In genomic region chr17:8745586-8746500, GRCh38 we compare ENCODE assay signal across 8 cellular contexts. TPM values are rescaled to one million over a fixed set of nuclear protein-coding genes. Genes with fewer than 3 reads are reported as not detected.
DNase-seq lines count a peak whose midpoint lies in the region; ATAC-seq and TF ChIP-seq lines count a peak whose summit lies in the region.

No MANE protein-coding gene starts in this region.

- H4K20me1 ChIP-seq in mammary epithelial cell (ENCODE audit: insufficient read depth, low read length), result no peaks in the 10 kb centered on the region

- CTCF ChIA-PET in AG04450 (lab: Charles Lee), result interaction anchor here (0.6 to 2.5 kb wide), 50 partner anchors 9 to 362 kb away, joined by 3 to 29 read pairs (median 4); no protein-coding TSS in a partner anchor
- CTCF ChIA-PET in mammary epithelial cell (lab: Charles Lee; ENCODE audit: low non-redundant PET), result interaction anchor here (0.6 to 1.0 kb wide), 5 partner anchors 14 to 336 kb away, joined by 3 to 9 read pairs (median 5); no protein-coding TSS in a partner anchor

- dilution Hi-C loops in mammary epithelial cell (cut with HindIII; ENCODE audit: low sequenced_read_pairs), result no loop called here

- in situ Hi-C loops in mammary epithelial cell (cut with MboI; ENCODE audit: low sequenced_read_pairs in 2 of 2), result loop anchor here (25.0 kb wide), 2 partner anchors 359 to 684 kb away; partner anchors contain the start of genes KRABD2 (in 1 of the 2), RNF222 (in 1 of the 2) and RPL26 (in 1 of the 2)

- H3K27me3 ChIP-seq in AG04450 (ENCODE audit: control insufficient read depth, insufficient read depth, low read length) (peaks cover 4% of the 10 kb centered on the region), mammary epithelial cell (ENCODE audit: insufficient read depth, low read length) (no peaks in the 10 kb centered on the region)

- H3K9me3 ChIP-seq in AG04450 (ENCODE audit: control insufficient read depth, insufficient read depth, low read length) (no peaks in the 10 kb centered on the region; the same call in 1 of the 2 replicates), KOPT-K1 (ENCODE audit: insufficient read depth, low read length, poor library complexity, severe bottlenecking) (peaks cover 8% of the 10 kb centered on the region), mammary epithelial cell (replicated peaks; ENCODE audit: insufficient read depth, low read length) (no peaks in the 10 kb centered on the region)

- H3K4me2 ChIP-seq in mammary epithelial cell (ENCODE audit: insufficient read depth, low read depth, low read length), result peak overlapping the region; percentile 96

- TF ChIP-seq CTCF in AG04450 (IDR thresholded peaks at IDR 0.05; ENCODE audit: low read depth, low read length) (peak; percentile 69), WI38 (IDR thresholded peaks at IDR 0.05; ENCODE audit: low read depth, low read length) (peak; percentile 73), mammary epithelial cell (conservative IDR thresholded peaks at IDR 0.05 in 1 of 2, IDR thresholded peaks at IDR 0.05 in 1 of 2; ENCODE audit: extremely low read depth in 1 of 2, insufficient read depth in 1 of 2, low read depth in 1 of 2, low read length in 2 of 2) (peak; percentile 25 to 82)

- peak; percentile 4 for DNase-seq in AG04450 (ENCODE audit: low read depth, low spot score)
- DNase-seq in mammary epithelial cell, result peak; percentile 22
- peak; percentile 44 for DNase-seq in iris pigment epithelial cell (ENCODE audit: low read depth)
- peak; percentile 46 to 70 (median 68) for DNase-seq in stimulated activated CD4-positive, alpha-beta T cell treated with anti-CD3 and anti-CD28 coated beads, Interleukin-12 subunit alpha, Interleukin-12 subunit beta, amount 100 ng/mL, for 48 hours (ENCODE audit: low read depth in 2 of 3, low spot score in 1 of 3)

- H3K9ac ChIP-seq in mammary epithelial cell (ENCODE audit: insufficient read depth, low read length), result no peak overlapping the region

- H2AFZ ChIP-seq in mammary epithelial cell (ENCODE audit: low read depth, low read length), result peak overlapping the region; percentile 89

- no peaks in the 10 kb centered on the region for H3K36me3 ChIP-seq in KOPT-K1 (ENCODE audit: insufficient read depth, low read length)
- no peaks in the 10 kb centered on the region for H3K36me3 ChIP-seq in mammary epithelial cell (ENCODE audit: insufficient read depth, low read length)

- BruUV-seq in mammary epithelial cell (replicated peaks; lab: Mats Ljungman, UMichigan), result no TSS peak

- no peak overlapping the region for H3K27ac ChIP-seq in AG04450 (ENCODE audit: low read depth, low read length)
- H3K27ac ChIP-seq in KOPT-K1 (ENCODE audit: low read depth, low read length, poor library complexity, severe bottlenecking), result peak overlapping the region; percentile 60
- no peak overlapping the region for H3K27ac ChIP-seq in mammary epithelial cell (ENCODE audit: insufficient read depth, low read depth, low read length)

- ATAC-seq in GM19025 (IDR thresholded peaks at IDR 0.05; ENCODE audit: low read depth, unreplicated experiment) (peak; percentile 69), HG03457 (IDR thresholded peaks at IDR 0.05; ENCODE audit: unreplicated experiment) (no peak)

- no peaks in the 10 kb centered on the region for H3K79me2 ChIP-seq in mammary epithelial cell (ENCODE audit: insufficient read depth, low read length)

- H3K4me3 ChIP-seq in AG04450 (ENCODE audit: low read depth, low read length) (peak overlapping the region; percentile 65), WI38 (ENCODE audit: low read depth, low read length) (peak overlapping the region; percentile 59), mammary epithelial cell (replicated peaks in 1 of 3; ENCODE audit: insufficient read depth in 1 of 3, low read depth in 2 of 3, low read length in 3 of 3) (peak overlapping the region; percentile 47 to 65 (median 56))

- intact Hi-C loops in mammary epithelial cell (cut with micrococcal nuclease), result loop anchor here (1.0 to 5.0 kb wide), 6 partner anchors 114 to 685 kb away; partner anchors contain the start of genes MYH10 and RPL26

- WGBS in mammary epithelial cell (ENCODE audit: low coverage, missing lambda C conversion rate), result 0% methylated on average over 8 of the region's 70 CpGs

- POLR2A ChIA-PET in AG04450 (lab: Yijun Ruan, JAX), result no interaction called here

- H3K4me1 ChIP-seq in mammary epithelial cell (ENCODE audit: insufficient read depth, low read length), result peaks cover 5% of the 10 kb centered on the region

RNA-seq across cellular contexts. Expression of gene CCDC42, which starts 1.2 kb away (rescaled TPM):
- polyA plus RNA-seq in AG04450 (2011; rRNA removed), result not detected in 2 replicates
- polyA minus RNA-seq in AG04450 (2011; rRNA and poly(A)+ RNA removed), result not detected in 2 replicates
- not detected for total RNA-seq in mammary epithelial cell
- polyA plus RNA-seq in mammary epithelial cell, result not detected
- not detected for polyA minus RNA-seq in mammary epithelial cell

RNA-seq across cellular contexts. Expression of gene SPDYE4, which starts 12.5 kb away (rescaled TPM):
- polyA plus RNA-seq in AG04450 (2011; rRNA removed) (not detected in 2 replicates), mammary epithelial cell (not detected)
- polyA minus RNA-seq in AG04450 (2011; rRNA and poly(A)+ RNA removed), result not detected in 2 replicates
- total RNA-seq in mammary epithelial cell, result not detected
- not detected for polyA minus RNA-seq in mammary epithelial cell

RNA-seq across cellular contexts. Expression of gene MFSD6L, which starts 53.3 kb away (rescaled TPM):
- polyA plus RNA-seq in AG04450 (2011; rRNA removed) (not detected in 2 replicates), mammary epithelial cell (0.02 TPM)
- not detected in 2 replicates for polyA minus RNA-seq in AG04450 (2011; rRNA and poly(A)+ RNA removed)
- total RNA-seq in mammary epithelial cell, result not detected
- not detected for polyA minus RNA-seq in mammary epithelial cell

Comparison
In these comparisons a context has a peak if more than half of its experiments do, and no peak if none do; other contexts are left out.
1. DNase-seq: peak in every context shown above with its lines; median percentile 68 in stimulated activated CD4-positive, alpha-beta T cell treated with anti-CD3 and anti-CD28 coated beads, Interleukin-12 subunit alpha, Interleukin-12 subunit beta, amount 100 ng/mL, for 48 hours; 44 in iris pigment epithelial cell; 22 in mammary epithelial cell; 4 in AG04450.